Comparison of ENCODE assay signal across 8 cellular contexts in genomic region chr2:231786917-231787292, GRCh38. TPM values are rescaled to one million over a fixed set of nuclear protein-coding genes. Genes with fewer than 3 reads are reported as not detected.
A peak's percentile ranks its signal among the peaks of the same experiment; 100 is the strongest.
DNase-seq lines count a peak whose midpoint lies in the region; ATAC-seq and TF ChIP-seq lines count a peak whose summit lies in the region.

No MANE protein-coding gene starts in this region.

- no peak for ATAC-seq in naive thymus-derived CD8-positive, alpha-beta T cell

- no peaks in the 10 kb centered on the region for H3K9me3 ChIP-seq in colonic mucosa

- H3K27me3 Mint-ChIP-seq in naive thymus-derived CD8-positive, alpha-beta T cell: no peaks in the 10 kb centered on the region

- peak overlapping the region; percentile 85 to 98 (median 91) for H3K4me3 Mint-ChIP-seq in naive thymus-derived CD8-positive, alpha-beta T cell

- TF ChIP-seq CTCF in AG09309 (IDR thresholded peaks at IDR 0.05; ENCODE audit: control insufficient read depth, insufficient read depth, low read depth, low read length, missing control alignments): no peak
- TF ChIP-seq CTCF in colonic mucosa (IDR thresholded peaks at IDR 0.05): no peak

- H3K36me3 ChIP-seq in colonic mucosa: no peaks in the 10 kb centered on the region

- H3K9me3 Mint-ChIP-seq in naive thymus-derived CD8-positive, alpha-beta T cell: no peaks in the 10 kb centered on the region

- peaks cover 44 to 87% (median 78%) of the 10 kb centered on the region in 4 donors for H3K4me1 Mint-ChIP-seq in naive thymus-derived CD8-positive, alpha-beta T cell

- peak overlapping the region; percentile 84 to 94 (median 90) for H3K27ac Mint-ChIP-seq in naive thymus-derived CD8-positive, alpha-beta T cell

- H3K36me3 Mint-ChIP-seq in naive thymus-derived CD8-positive, alpha-beta T cell: peaks cover 0 to 31% (median 0%) of the 10 kb centered on the region in 3 donors

- DNase-seq in AG09309 (ENCODE audit: low read depth): no peak
- no peak for DNase-seq in Jurkat, Clone E6-1 (ENCODE audit: low read depth, low spot score)
- DNase-seq in colonic mucosa: no peak
- DNase-seq in naive thymus-derived CD8-positive, alpha-beta T cell: no peak
- DNase-seq in NCI-H1092 treated with DMSO at 0.1 percent for 48 hours (lab: John Stamatoyannopoulos, UW): no peak
- DNase-seq in AML-193 (lab: John Stamatoyannopoulos, UW): no peak
- no peak for DNase-seq in COLO829 (ENCODE audit: low spot score)
- DNase-seq in NCI-H510A (lab: John Stamatoyannopoulos, UW): no peak

- H3K27me3 ChIP-seq in colonic mucosa: no peaks in the 10 kb centered on the region

- H3K4me1 ChIP-seq in colonic mucosa: peaks cover 10% of the 10 kb centered on the region

- POLR2A ChIA-PET in naive thymus-derived CD8-positive, alpha-beta T cell (lab: Charles Lee): interaction anchor here (1.7 kb wide), 1 partner anchor 323 kb away, joined by 5 read pairs; the partner anchor contains the start of gene NCL

- peak overlapping the region; percentile 54 to 60 for H3K9ac ChIP-seq in colonic mucosa (ENCODE audit: low read depth in 2 of 2, low read length in 2 of 2)

- H3K4me3 ChIP-seq in AG09309 (ENCODE audit: control insufficient read depth, low read depth, low read length) (peak overlapping the region; percentile 75), colonic mucosa (peak overlapping the region; percentile 99)
- H3K4me3 ChIP-seq in Jurkat, Clone E6-1 (ENCODE audit: low read length): peak overlapping the region; percentile 95

- intact Hi-C loops in colonic mucosa (cut with DNase I): loop anchor here (10.0 kb wide), 1 partner anchor 182 kb away; no protein-coding TSS in a partner anchor

- H3K27ac ChIP-seq in colonic mucosa: peak overlapping the region; percentile 35

RNA-seq across cellular contexts. Expression of gene COPS7B, which starts 0.7 kb away (rescaled TPM):
- polyA plus RNA-seq in Jurkat, Clone E6-1 (2012; ENCODE audit: insufficient read depth, insufficient read length): 93.3 TPM
- total RNA-seq in colonic mucosa: 10 to 100 TPM; 18.3 to 33.3 TPM
- 10 to 100 TPM; 55.8 to 57.7 TPM for total RNA-seq in naive thymus-derived CD8-positive, alpha-beta T cell
- polyA plus RNA-seq in naive thymus-derived CD8-positive, alpha-beta T cell: 10 to 100 TPM; 30.0 to 41.0 (median 32.6) TPM

RNA-seq across cellular contexts. Expression of gene PDE6D, which starts 5.8 kb away (rescaled TPM):
- polyA plus RNA-seq in Jurkat, Clone E6-1 (2012; ENCODE audit: insufficient read depth, insufficient read length): 73.1 TPM
- total RNA-seq in colonic mucosa: 10 to 100 TPM; 20.0 to 21.4 TPM
- 10 to 100 TPM; 24.7 to 30.6 TPM for total RNA-seq in naive thymus-derived CD8-positive, alpha-beta T cell
- polyA plus RNA-seq in naive thymus-derived CD8-positive, alpha-beta T cell: 10 to 100 TPM; 47.9 to 59.5 (median 51.4) TPM
